Comparison of ENCODE assay signal across 8 cellular contexts in the genomic region with DNA sequence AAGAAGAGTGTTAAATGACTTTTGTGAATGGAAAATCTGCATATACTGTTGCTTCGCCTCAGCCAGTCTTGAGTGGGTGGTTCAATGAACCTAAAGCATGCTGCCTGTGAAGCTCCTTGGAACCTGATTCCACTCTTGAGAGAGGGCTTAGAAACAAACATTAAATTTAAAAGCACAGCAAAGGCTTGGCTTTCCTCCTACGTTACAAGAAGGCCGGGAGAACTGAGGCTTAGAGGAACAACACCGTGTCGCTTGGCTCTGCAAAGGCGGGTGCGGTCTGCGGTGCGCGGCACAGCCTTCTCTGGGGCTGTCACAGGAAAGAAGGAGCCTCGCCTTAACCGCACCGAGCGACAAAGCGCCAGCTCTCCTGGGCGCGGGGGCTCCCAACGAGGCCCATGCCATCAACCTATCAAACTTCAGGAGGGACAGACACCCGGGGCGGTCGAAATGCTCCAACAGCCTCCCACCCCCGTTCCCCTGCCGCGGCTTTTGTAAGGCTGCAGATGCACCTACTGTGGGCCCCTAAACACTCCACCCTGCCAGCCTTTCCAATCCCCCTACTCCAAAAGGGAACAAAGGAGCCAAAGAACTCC. TPM values are rescaled to one million over a fixed set of nuclear protein-coding genes. Genes with fewer than 3 reads are reported as not detected.
DNase-seq lines count a peak whose midpoint lies in the region; TF ChIP-seq lines count a peak whose summit lies in the region.

No MANE protein-coding gene starts in this region.

- DNase-seq in MG63 (peak; percentile 40), T-helper 2 cell (peak; percentile 59 to 92 (median 84)), ascending aorta (ENCODE audit: low spot score in 2 of 2) (peak; percentile 13 to 76), OCI-M2 (lab: John Stamatoyannopoulos, UW; ENCODE audit: unreplicated experiment) (no peak)

- H3K9ac ChIP-seq in skeletal muscle tissue (ENCODE audit: low read depth in 1 of 3, low read length in 3 of 3) = peak overlapping the region; percentile 95 to 99 (median 98)

- POLR2A ChIA-PET in HEK293 (lab: Yijun Ruan, JAX) = interaction anchor here (0.6 to 1.9 kb wide), 8 partner anchors 8 to 528 kb away, joined by 3 to 9 read pairs (median 6); a partner anchor contains a TSS

- H3K27me3 ChIP-seq in MG63 (no peaks in the 10 kb centered on the region), ascending aorta (no peaks in the 10 kb centered on the region), skeletal muscle tissue (ENCODE audit: control insufficient read depth in 3 of 3, insufficient read depth in 3 of 3, low read length in 3 of 3) (no peaks in the 10 kb centered on the region)

- TF ChIP-seq CTCF in HEK293 (tag by site-specific recombination; IDR thresholded peaks at IDR 0.05) = no peak
- TF ChIP-seq CTCF in ascending aorta (IDR thresholded peaks at IDR 0.05) = no peak

- H3K36me3 ChIP-seq in HEK293 (ENCODE audit: control insufficient read depth in 2 of 2, insufficient read depth in 1 of 2, low read length in 2 of 2) = no peaks in the 10 kb centered on the region
- H3K36me3 ChIP-seq in MG63 = peaks cover 2% of the 10 kb centered on the region; the same call in 1 of the 2 replicates
- no peaks in the 10 kb centered on the region for H3K36me3 ChIP-seq in ascending aorta
- no peaks in the 10 kb centered on the region for H3K36me3 ChIP-seq in skeletal muscle tissue (ENCODE audit: control insufficient read depth in 3 of 3, insufficient read depth in 3 of 3, low read length in 3 of 3)

- H3K9me3 ChIP-seq in HEK293 (ENCODE audit: control insufficient read depth, insufficient read depth, low read depth, low read length) = no peaks in the 10 kb centered on the region
- no peaks in the 10 kb centered on the region for H3K9me3 ChIP-seq in MG63
- no peaks in the 10 kb centered on the region for H3K9me3 ChIP-seq in ascending aorta
- H3K9me3 ChIP-seq in skeletal muscle tissue (ENCODE audit: control insufficient read depth in 3 of 3, low read length in 3 of 3) = no peaks in the 10 kb centered on the region

- H3K27ac ChIP-seq in HEK293 (ENCODE audit: extremely low read depth, low read depth, low read length) (peak overlapping the region; percentile 72), ascending aorta (peak overlapping the region; percentile 91 to 95), skeletal muscle tissue (ENCODE audit: low read depth, low read length) (peak overlapping the region; percentile 96)

- intact Hi-C loops in ascending aorta (cut with DNase I) = loop anchor here (1.0 to 5.0 kb wide), 5 partner anchors 206 to 1078 kb away; a partner anchor contains a TSS

- peak overlapping the region; percentile 96 for H3K4me3 ChIP-seq in GM08714 (ENCODE audit: low read length)
- peak overlapping the region; percentile 75 for H3K4me3 ChIP-seq in HEK293 (ENCODE audit: low read depth, low read length)
- peak overlapping the region; percentile 94 for H3K4me3 ChIP-seq in MG63
- peak overlapping the region; percentile 71 to 89 for H3K4me3 ChIP-seq in ascending aorta
- peak overlapping the region; percentile 79 for H3K4me3 ChIP-seq in iPS-11a (ENCODE audit: low read depth, low read length)
- peak overlapping the region; percentile 85 to 93 (median 92) for H3K4me3 ChIP-seq in skeletal muscle tissue (ENCODE audit: low read length in 3 of 3)

- CTCF ChIA-PET in HEK293 (lab: Yijun Ruan, JAX) = interaction anchor here (1.1 kb wide), 1 partner anchor 8 kb away, joined by 5 read pairs; no protein-coding TSS in a partner anchor

- H3K4me1 ChIP-seq in HEK293 (ENCODE audit: control insufficient read depth, insufficient read depth, low read length) (no peaks in the 10 kb centered on the region; the same call in 1 of the 2 replicates), ascending aorta (peaks cover 6 to 11% of the 10 kb centered on the region in 2 donors), skeletal muscle tissue (ENCODE audit: control insufficient read depth in 3 of 3, insufficient read depth in 3 of 3, low read length in 3 of 3) (peaks cover 9 to 11% (median 9%) of the 10 kb centered on the region in 3 donors)

TF ChIP-seq in HEK293, 187 proteins besides CTCF, POLR2A, EP300 and RAD21 (continues in another document):
- TF ChIP-seq GLIS2 (tag by site-specific recombination; IDR thresholded peaks at IDR 0.05) = peak; percentile 87
- no peak for TF ChIP-seq ZNF174 (tag by site-specific recombination; IDR thresholded peaks at IDR 0.05)
- TF ChIP-seq ZNF600 (tag by site-specific recombination; IDR thresholded peaks at IDR 0.05) = no peak
- TF ChIP-seq, protein P1, sequence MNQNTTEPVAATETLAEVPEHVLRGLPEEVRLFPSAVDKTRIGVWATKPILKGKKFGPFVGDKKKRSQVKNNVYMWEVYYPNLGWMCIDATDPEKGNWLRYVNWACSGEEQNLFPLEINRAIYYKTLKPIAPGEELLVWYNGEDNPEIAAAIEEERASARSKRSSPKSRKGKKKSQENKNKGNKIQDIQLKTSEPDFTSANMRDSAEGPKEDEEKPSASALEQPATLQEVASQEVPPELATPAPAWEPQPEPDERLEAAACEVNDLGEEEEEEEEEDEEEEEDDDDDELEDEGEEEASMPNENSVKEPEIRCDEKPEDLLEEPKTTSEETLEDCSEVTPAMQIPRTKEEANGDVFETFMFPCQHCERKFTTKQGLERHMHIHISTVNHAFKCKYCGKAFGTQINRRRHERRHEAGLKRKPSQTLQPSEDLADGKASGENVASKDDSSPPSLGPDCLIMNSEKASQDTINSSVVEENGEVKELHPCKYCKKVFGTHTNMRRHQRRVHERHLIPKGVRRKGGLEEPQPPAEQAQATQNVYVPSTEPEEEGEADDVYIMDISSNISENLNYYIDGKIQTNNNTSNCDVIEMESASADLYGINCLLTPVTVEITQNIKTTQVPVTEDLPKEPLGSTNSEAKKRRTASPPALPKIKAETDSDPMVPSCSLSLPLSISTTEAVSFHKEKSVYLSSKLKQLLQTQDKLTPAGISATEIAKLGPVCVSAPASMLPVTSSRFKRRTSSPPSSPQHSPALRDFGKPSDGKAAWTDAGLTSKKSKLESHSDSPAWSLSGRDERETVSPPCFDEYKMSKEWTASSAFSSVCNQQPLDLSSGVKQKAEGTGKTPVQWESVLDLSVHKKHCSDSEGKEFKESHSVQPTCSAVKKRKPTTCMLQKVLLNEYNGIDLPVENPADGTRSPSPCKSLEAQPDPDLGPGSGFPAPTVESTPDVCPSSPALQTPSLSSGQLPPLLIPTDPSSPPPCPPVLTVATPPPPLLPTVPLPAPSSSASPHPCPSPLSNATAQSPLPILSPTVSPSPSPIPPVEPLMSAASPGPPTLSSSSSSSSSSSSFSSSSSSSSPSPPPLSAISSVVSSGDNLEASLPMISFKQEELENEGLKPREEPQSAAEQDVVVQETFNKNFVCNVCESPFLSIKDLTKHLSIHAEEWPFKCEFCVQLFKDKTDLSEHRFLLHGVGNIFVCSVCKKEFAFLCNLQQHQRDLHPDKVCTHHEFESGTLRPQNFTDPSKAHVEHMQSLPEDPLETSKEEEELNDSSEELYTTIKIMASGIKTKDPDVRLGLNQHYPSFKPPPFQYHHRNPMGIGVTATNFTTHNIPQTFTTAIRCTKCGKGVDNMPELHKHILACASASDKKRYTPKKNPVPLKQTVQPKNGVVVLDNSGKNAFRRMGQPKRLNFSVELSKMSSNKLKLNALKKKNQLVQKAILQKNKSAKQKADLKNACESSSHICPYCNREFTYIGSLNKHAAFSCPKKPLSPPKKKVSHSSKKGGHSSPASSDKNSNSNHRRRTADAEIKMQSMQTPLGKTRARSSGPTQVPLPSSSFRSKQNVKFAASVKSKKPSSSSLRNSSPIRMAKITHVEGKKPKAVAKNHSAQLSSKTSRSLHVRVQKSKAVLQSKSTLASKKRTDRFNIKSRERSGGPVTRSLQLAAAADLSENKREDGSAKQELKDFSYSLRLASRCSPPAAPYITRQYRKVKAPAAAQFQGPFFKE (tag by site-specific recombination; IDR thresholded peaks at IDR 0.05; ENCODE audit: borderline replicate concordance) = no peak
- TF ChIP-seq ZNF544 (tag by site-specific recombination; IDR thresholded peaks at IDR 0.05) = no peak
- peak; percentile 42; the same call in 1 of the 2 replicates for TF ChIP-seq ZBTB20 (tag by site-specific recombination; IDR thresholded peaks at IDR 0.05)
- peak; percentile 75 for TF ChIP-seq SP2 (tag by site-specific recombination; IDR thresholded peaks at IDR 0.05)
- TF ChIP-seq, protein P2, sequence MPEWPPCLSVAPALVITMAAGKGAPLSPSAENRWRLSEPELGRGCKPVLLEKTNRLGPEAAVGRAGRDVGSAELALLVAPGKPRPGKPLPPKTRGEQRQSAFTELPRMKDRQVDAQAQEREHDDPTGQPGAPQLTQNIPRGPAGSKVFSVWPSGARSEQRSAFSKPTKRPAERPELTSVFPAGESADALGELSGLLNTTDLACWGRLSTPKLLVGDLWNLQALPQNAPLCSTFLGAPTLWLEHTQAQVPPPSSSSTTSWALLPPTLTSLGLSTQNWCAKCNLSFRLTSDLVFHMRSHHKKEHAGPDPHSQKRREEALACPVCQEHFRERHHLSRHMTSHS (tag by site-specific recombination; IDR thresholded peaks at IDR 0.05) = no peak
- TF ChIP-seq ZNF473 (tag by site-specific recombination; IDR thresholded peaks at IDR 0.05) = no peak
- TF ChIP-seq ZFHX2 (tag by site-specific recombination; conservative IDR thresholded peaks at IDR 0.05) = peak; percentile 52; the same call in 1 of the 2 replicates
- no peak for TF ChIP-seq WT1 (tag by site-specific recombination; IDR thresholded peaks at IDR 0.05)

RNA-seq across cellular contexts. Expression of a gene that starts 0.8 kb away (rescaled TPM):
- 43.7 and 71.7 TPM in 2 replicates for total RNA-seq in MG63 (2014; rRNA removed; shearing (Covaris generic); ENCODE audit: low replicate concordance)
- 18.6 TPM for total RNA-seq in ascending aorta
- total RNA-seq in skeletal muscle tissue = 22.4 TPM
